In the genomic region with DNA sequence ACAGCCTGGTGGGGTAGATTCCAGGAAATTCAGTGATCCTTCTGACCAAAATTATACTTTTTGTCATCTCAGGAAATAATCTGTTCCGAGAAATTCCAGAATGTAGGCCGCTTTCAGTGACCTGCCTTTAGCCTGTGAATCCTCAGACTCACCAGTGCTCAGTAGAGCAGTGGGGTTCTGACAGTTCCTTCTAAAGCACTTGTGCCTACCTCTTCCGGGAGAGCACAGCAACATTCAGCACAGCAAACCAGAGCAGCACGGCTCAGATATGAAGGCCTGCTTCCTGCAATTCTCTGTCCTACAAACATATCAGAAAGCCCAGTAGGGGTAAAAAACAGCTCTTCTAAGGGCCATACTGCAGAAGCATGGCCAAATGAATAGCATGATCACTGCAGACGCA, we compare ENCODE assay signal across 15 cellular contexts.
"Had no signal": no experiment of that assay in that cellular context is flagged by ENCODE, and none has a peak within 500 bp of the region (broad histone marks: within the 10 kb centered on the region; RNA-seq: fewer than 3 reads in every experiment).

No MANE protein-coding gene starts in this region.

- H3K4me3 Mint-ChIP-seq: activated T-cell treated with anti-CD3 and anti-CD28 coated beads, Interleukin-2, amount 50 U/mL, for 72 hours; stimulated activated naive CD8-positive, alpha-beta T cell treated with anti-CD3 and anti-CD28 coated beads, Interleukin-15, amount 100 ng/mL, for 72 hours; WTC11 had no signal

- DNase-seq: activated gamma-delta T cell treated with Interleukin-2 at 50 U/mL for 16 hours; activated T-cell treated with anti-CD3 and anti-CD28 coated beads, Interleukin-2, amount 50 U/mL, for 72 hours; kidney; left lung; naive B cell; sigmoid colon; spleen; stimulated activated naive CD8-positive, alpha-beta T cell treated with anti-CD3 and anti-CD28 coated beads, Interleukin-15, amount 100 ng/mL, for 72 hours; T1000; testis; upper lobe of right lung had no signal

- H3K9me3 Mint-ChIP-seq: activated T-cell treated with anti-CD3 and anti-CD28 coated beads, Interleukin-2, amount 50 U/mL, for 72 hours; naive B cell; stimulated activated naive CD8-positive, alpha-beta T cell treated with anti-CD3 and anti-CD28 coated beads, Interleukin-15, amount 100 ng/mL, for 72 hours; WTC11 had no signal

- H3K27me3 ChIP-seq: hepatocyte, left lung, sigmoid colon, spleen, testis, upper lobe of right lung had no signal

- H3K36me3 Mint-ChIP-seq: naive B cell, WTC11 had no signal

- H3K9me3 ChIP-seq: left lung, sigmoid colon, spleen, testis, upper lobe of right lung had no signal

- H3K27ac Mint-ChIP-seq: activated T-cell treated with anti-CD3 and anti-CD28 coated beads, Interleukin-2, amount 50 U/mL, for 72 hours; naive B cell; stimulated activated naive CD8-positive, alpha-beta T cell treated with anti-CD3 and anti-CD28 coated beads, Interleukin-15, amount 100 ng/mL, for 72 hours; WTC11 had no signal

- H3K27ac ChIP-seq: hepatocyte, left lung, parathyroid adenoma, sigmoid colon, SK-N-MC, spleen, testis, upper lobe of right lung had no signal

- ATAC-seq: left lung; stimulated activated naive CD8-positive, alpha-beta T cell treated with anti-CD3 and anti-CD28 coated beads, Interleukin-15, amount 100 ng/mL, for 72 hours; upper lobe of right lung; WTC11 had no signal

- H3K27me3 Mint-ChIP-seq: naive B cell; stimulated activated naive CD8-positive, alpha-beta T cell treated with anti-CD3 and anti-CD28 coated beads, Interleukin-15, amount 100 ng/mL, for 72 hours had no signal
